Comparison of ENCODE assay signal across 8 cellular contexts in the genomic region with DNA sequence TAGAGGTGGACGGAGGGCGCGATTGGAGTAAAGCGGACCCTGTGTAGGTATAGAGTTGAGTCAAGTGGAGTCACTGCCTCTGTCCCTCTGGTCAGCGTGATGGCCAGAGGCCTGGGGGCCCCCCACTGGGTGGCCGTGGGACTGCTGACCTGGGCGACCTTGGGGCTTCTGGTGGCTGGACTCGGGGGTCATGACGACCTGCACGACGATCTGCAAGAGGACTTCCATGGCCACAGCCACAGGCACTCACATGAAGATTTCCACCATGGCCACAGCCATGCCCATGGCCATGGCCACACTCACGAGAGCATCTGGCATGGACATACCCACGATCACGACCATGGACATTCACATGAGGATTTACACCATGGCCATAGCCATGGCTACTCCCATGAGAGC. TPM values are rescaled to one million over a fixed set of nuclear protein-coding genes. Genes with fewer than 3 reads are reported as not detected.
DNase-seq lines count a peak whose midpoint lies in the region; ATAC-seq and TF ChIP-seq lines count a peak whose summit lies in the region.

No MANE protein-coding gene starts in this region.

- H2AFZ ChIP-seq in fibroblast of lung (ENCODE audit: low read length) (peak overlapping the region; percentile 35), trophoblast cell (ENCODE audit: insufficient read depth, low read length, poor library complexity) (peak overlapping the region; percentile 42)

- TF ChIP-seq CTCF in RWPE2 (IDR thresholded peaks at IDR 0.05; ENCODE audit: poor library complexity, severe bottlenecking): no peak
- no peak for TF ChIP-seq CTCF in fibroblast of lung (conservative IDR thresholded peaks at IDR 0.05 in 1 of 2, IDR thresholded peaks at IDR 0.05 in 1 of 2; ENCODE audit: low read depth in 1 of 2, low read length in 2 of 2)

- H3K27me3 ChIP-seq in RWPE2 (ENCODE audit: insufficient read depth, poor library complexity, severe bottlenecking) (no peaks in the 10 kb centered on the region), fibroblast of lung (ENCODE audit: control insufficient read depth, insufficient read depth, low read length) (no peaks in the 10 kb centered on the region), trophoblast cell (ENCODE audit: insufficient read depth, low read length) (no peaks in the 10 kb centered on the region)

- H3K4me3 ChIP-seq in GM08714 (ENCODE audit: low read length) (peak overlapping the region; percentile 91), RWPE2 (ENCODE audit: severe bottlenecking) (peak overlapping the region; percentile 81), fibroblast of lung (replicated peaks in 1 of 4; ENCODE audit: control extremely low read depth in 1 of 4, insufficient read depth in 1 of 4, low read depth in 3 of 4, low read length in 4 of 4) (peak overlapping the region; percentile 61 to 97 (median 82)), trophoblast cell (ENCODE audit: low read depth, low read length) (peak overlapping the region; percentile 82)

- peak overlapping the region; percentile 91 for H4K91ac ChIP-seq in trophoblast cell (ENCODE audit: low read depth, low read length)

- ATAC-seq in RWPE2 (ENCODE audit: low read depth): no peak

- peak overlapping the region; percentile 65 for H2AK5ac ChIP-seq in trophoblast cell (ENCODE audit: low read length)

- H3K18ac ChIP-seq in trophoblast cell (ENCODE audit: low read length): peak overlapping the region; percentile 40

- H3K9ac ChIP-seq in fibroblast of lung (ENCODE audit: insufficient read depth, low read length): peak overlapping the region; percentile 98
- peak overlapping the region; percentile 94 for H3K9ac ChIP-seq in trophoblast cell (ENCODE audit: low read length)

- H2BK5ac ChIP-seq in trophoblast cell (ENCODE audit: low read depth, low read length, poor library complexity): peak overlapping the region; percentile 50

- peak overlapping the region; percentile 80 for H4K8ac ChIP-seq in trophoblast cell (ENCODE audit: low read depth, low read length)

- H4K12ac ChIP-seq in trophoblast cell (ENCODE audit: low read depth, low read length): peak overlapping the region; percentile 55

- peak overlapping the region; percentile 60 for H2BK120ac ChIP-seq in trophoblast cell (ENCODE audit: insufficient read depth, low read length, poor library complexity)

- H3K4ac ChIP-seq in trophoblast cell (ENCODE audit: low read depth, low read length): peak overlapping the region; percentile 97

- DNase-seq in RWPE2 (ENCODE audit: low spot score) (no peak), fibroblast of lung (ENCODE audit: low read depth in 2 of 2) (no peak), trophoblast cell (no peak), NCI-H2029 treated with DMSO at 0.1 percent for 48 hours (lab: John Stamatoyannopoulos, UW) (no peak), UCSD-AML1 (lab: John Stamatoyannopoulos, UW; ENCODE audit: unreplicated experiment) (no peak), NCI-H748 (lab: John Stamatoyannopoulos, UW; ENCODE audit: unreplicated experiment) (no peak)
- no peak for DNase-seq in NK-92 treated with Interleukin-12 subunit alpha and Interleukin-12 subunit beta, amount 100 ng/mL, for 24 hours (lab: John Stamatoyannopoulos, UW)

- H3K27ac ChIP-seq in RWPE2 (ENCODE audit: poor library complexity, severe bottlenecking): peak overlapping the region; percentile 76
- H3K27ac ChIP-seq in fibroblast of lung (ENCODE audit: insufficient read depth, low read length): peak overlapping the region; percentile 94
- H3K27ac ChIP-seq in trophoblast cell (ENCODE audit: low read depth, low read length): peak overlapping the region; percentile 69

- H3K4me1 ChIP-seq in RWPE2 (ENCODE audit: insufficient read depth, poor library complexity, severe bottlenecking) (peaks cover 18% of the 10 kb centered on the region), fibroblast of lung (ENCODE audit: control insufficient read depth, extremely low read depth, insufficient read depth, low read length) (peaks cover 33% of the 10 kb centered on the region), trophoblast cell (ENCODE audit: control insufficient read depth in 1 of 2, insufficient read depth in 2 of 2, low read length in 2 of 2) (peaks cover 20 to 35% of the 10 kb centered on the region in 2 experiments)

- no CpG with 5 or more reads among the region's 14 CpGs for WGBS in trophoblast cell (ENCODE audit: extremely low coverage, insufficient coverage, insufficient read length)

- H3K79me2 ChIP-seq in fibroblast of lung (ENCODE audit: control insufficient read depth, insufficient read depth, low read length): peaks cover 52% of the 10 kb centered on the region
- peaks cover 20% of the 10 kb centered on the region for H3K79me2 ChIP-seq in trophoblast cell (ENCODE audit: control insufficient read depth, insufficient read depth, low read length, poor library complexity)

- H3K79me1 ChIP-seq in trophoblast cell (ENCODE audit: low read length): peaks cover 14% of the 10 kb centered on the region

- no peaks in the 10 kb centered on the region for H3K9me3 ChIP-seq in RWPE2 (ENCODE audit: severe bottlenecking)
- no peaks in the 10 kb centered on the region for H3K9me3 ChIP-seq in fibroblast of lung (ENCODE audit: control insufficient read depth, insufficient read depth, low read depth, low read length)
- peaks cover 3% of the 10 kb centered on the region for H3K9me3 ChIP-seq in trophoblast cell (ENCODE audit: insufficient read depth, low read depth, low read length)

- peak overlapping the region; percentile 55 for H3K14ac ChIP-seq in trophoblast cell (ENCODE audit: low read length)

- peak overlapping the region; percentile 44 for H2BK12ac ChIP-seq in trophoblast cell (ENCODE audit: low read length)

- H3K36me3 ChIP-seq in RWPE2 (ENCODE audit: low read depth) (peaks cover 52% of the 10 kb centered on the region), fibroblast of lung (ENCODE audit: control insufficient read depth, insufficient read depth, low read length) (peaks cover 18% of the 10 kb centered on the region), trophoblast cell (ENCODE audit: control insufficient read depth in 1 of 2, insufficient read depth in 2 of 2, low read length in 2 of 2) (peaks cover 28 to 29% of the 10 kb centered on the region in 2 experiments)

- H3K4me2 ChIP-seq in fibroblast of lung (ENCODE audit: extremely low read depth, insufficient read depth, low read length) (peak overlapping the region; percentile 99), trophoblast cell (ENCODE audit: low read length) (peak overlapping the region; percentile 91)

- H3K23ac ChIP-seq in trophoblast cell (ENCODE audit: low read length): no peak overlapping the region

- H4K20me1 ChIP-seq in fibroblast of lung (ENCODE audit: control insufficient read depth, extremely low read depth, insufficient read depth, low read length): no peaks in the 10 kb centered on the region

RNA-seq across cellular contexts. Expression of gene SLC39A7, which starts 0.5 kb away (rescaled TPM):
- total RNA-seq in fibroblast of lung: 89.9 and 112 TPM in 2 replicates
- 121 and 160 TPM in 2 replicates for polyA plus RNA-seq in fibroblast of lung
- 192 and 237 TPM in 2 replicates for polyA plus RNA-seq in fibroblast of lung (2012)
- polyA minus RNA-seq in fibroblast of lung (ENCODE audit: low replicate concordance): 193 and 277 TPM in 2 replicates
- polyA plus RNA-seq in trophoblast cell (2013): 96.6 and 100 TPM in 2 replicates

RNA-seq across cellular contexts. Expression of gene RXRB, which starts 0.7 kb away (rescaled TPM):
- 20.0 and 25.9 TPM in 2 replicates for total RNA-seq in fibroblast of lung
- 33.1 and 34.0 TPM in 2 replicates for polyA plus RNA-seq in fibroblast of lung
- polyA plus RNA-seq in fibroblast of lung (2012): 28.7 and 29.7 TPM in 2 replicates
- 44.5 and 46.2 TPM in 2 replicates for polyA minus RNA-seq in fibroblast of lung (ENCODE audit: low replicate concordance)
- polyA plus RNA-seq in trophoblast cell (2013): 13.5 and 14.4 TPM in 2 replicates

RNA-seq across cellular contexts. Expression of gene HSD17B8, which starts 3.3 kb away (rescaled TPM):
- total RNA-seq in fibroblast of lung: 11.0 and 11.4 TPM in 2 replicates
- 4.9 and 5.9 TPM in 2 replicates for polyA plus RNA-seq in fibroblast of lung
- polyA plus RNA-seq in fibroblast of lung (2012): 3.7 and 5.2 TPM in 2 replicates
- 3.2 TPM in 1 of 2 replicates, not detected in the other for polyA minus RNA-seq in fibroblast of lung (ENCODE audit: low replicate concordance)
- polyA plus RNA-seq in trophoblast cell (2013): 2.7 and 3.2 TPM in 2 replicates

RNA-seq across cellular contexts. Expression of gene RING1, which starts 7.2 kb away (rescaled TPM):
- total RNA-seq in fibroblast of lung: 30.6 and 33.1 TPM in 2 replicates
- 24.7 and 27.3 TPM in 2 replicates for polyA plus RNA-seq in fibroblast of lung
- polyA plus RNA-seq in fibroblast of lung (2012): 51.3 and 58.5 TPM in 2 replicates
- 45.7 and 60.7 TPM in 2 replicates for polyA minus RNA-seq in fibroblast of lung (ENCODE audit: low replicate concordance)
- 27.7 and 28.0 TPM in 2 replicates for polyA plus RNA-seq in trophoblast cell (2013)

RNA-seq across cellular contexts. Expression of gene COL11A2, which starts 8.9 kb away (rescaled TPM):
- 0.17 and 0.26 TPM in 2 replicates for total RNA-seq in fibroblast of lung
- polyA plus RNA-seq in fibroblast of lung: 0.06 and 0.17 TPM in 2 replicates
- 0.06 and 0.30 TPM in 2 replicates for polyA plus RNA-seq in fibroblast of lung (2012)
- polyA minus RNA-seq in fibroblast of lung (ENCODE audit: low replicate concordance): not detected in 2 replicates
- 4.4 and 4.5 TPM in 2 replicates for polyA plus RNA-seq in trophoblast cell (2013)
